ENCODE assay signal across 15 cellular contexts in the genomic region with DNA sequence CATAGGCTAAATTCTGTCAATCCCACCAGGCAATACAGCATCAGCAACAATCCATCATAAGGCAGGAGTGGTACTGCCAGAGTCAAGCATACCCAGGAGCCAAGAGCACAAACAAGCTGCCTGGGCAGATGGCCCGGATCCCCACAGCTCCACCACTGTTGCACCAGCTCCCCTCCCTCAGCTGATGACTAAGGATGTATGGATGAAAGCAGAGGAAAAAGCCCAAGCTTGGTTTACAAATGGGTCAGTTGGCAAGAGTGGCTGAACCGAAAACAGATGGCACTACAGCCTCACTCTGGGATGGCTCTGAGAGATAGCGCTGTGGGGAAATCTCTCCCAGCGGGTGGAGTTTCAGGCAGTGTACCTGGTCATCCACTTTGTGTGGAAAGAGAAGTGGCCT. TPM values are rescaled to one million over a fixed set of nuclear protein-coding genes. Genes with fewer than 3 reads are reported as not detected.
DNase-seq lines count a peak whose midpoint lies in the region; ATAC-seq lines count a peak whose summit lies in the region.
"Had no signal": no experiment of that assay in that cellular context is flagged by ENCODE, and none has a peak within 500 bp of the region (broad histone marks: within the 10 kb centered on the region; RNA-seq: fewer than 3 reads in every experiment).

No MANE protein-coding gene starts in this region.

- H3K9me3 ChIP-seq in MG63, result no peaks in the 10 kb centered on the region

- DNase-seq in MG63 (peak; percentile 78), cerebellar cortex (ENCODE audit: low spot score) (peak; percentile 96), globus pallidus (ENCODE audit: low spot score) (peak; percentile 14), superior temporal gyrus (ENCODE audit: extremely low spot score) (peak; percentile 45), putamen (ENCODE audit: low spot score) (no peak)
- DNase-seq: COR-L47, DMS53, H9, NCI-H1417, NCI-H2029 treated with DMSO at 0.1 percent for 48 hours, NCI-H345, NCI-H748 treated with DMSO at 0.1 percent for 48 hours, PC-9 had no signal

- ATAC-seq in HG03354 (IDR thresholded peaks at IDR 0.05; ENCODE audit: poor library complexity, severe bottlenecking, unreplicated experiment), result no peak
- ATAC-seq in GM18502 (IDR thresholded peaks at IDR 0.05; ENCODE audit: poor library complexity, unreplicated experiment), result no peak

- no peaks in the 10 kb centered on the region for H3K27me3 ChIP-seq in MG63

- peaks cover 92% of the 10 kb centered on the region for H3K36me3 ChIP-seq in MG63

- H3K4me3 ChIP-seq in MG63, result no peak overlapping the region
- H3K4me3 ChIP-seq: PC-9 had no signal

RNA-seq across cellular contexts. Expression of a gene that starts 29.4 kb away (rescaled TPM):
- 47.1 and 79.5 TPM in 2 replicates for total RNA-seq in MG63 (2014; rRNA removed; shearing (Covaris generic); ENCODE audit: low replicate concordance)

RNA-seq across cellular contexts. Expression of a gene that starts 29.6 kb away (rescaled TPM):
- total RNA-seq in MG63 (2014; rRNA removed; shearing (Covaris generic); ENCODE audit: low replicate concordance), result 2.9 and 3.5 TPM in 2 replicates
